1 cellular context compared by ENCODE assay signal in the genomic region with DNA sequence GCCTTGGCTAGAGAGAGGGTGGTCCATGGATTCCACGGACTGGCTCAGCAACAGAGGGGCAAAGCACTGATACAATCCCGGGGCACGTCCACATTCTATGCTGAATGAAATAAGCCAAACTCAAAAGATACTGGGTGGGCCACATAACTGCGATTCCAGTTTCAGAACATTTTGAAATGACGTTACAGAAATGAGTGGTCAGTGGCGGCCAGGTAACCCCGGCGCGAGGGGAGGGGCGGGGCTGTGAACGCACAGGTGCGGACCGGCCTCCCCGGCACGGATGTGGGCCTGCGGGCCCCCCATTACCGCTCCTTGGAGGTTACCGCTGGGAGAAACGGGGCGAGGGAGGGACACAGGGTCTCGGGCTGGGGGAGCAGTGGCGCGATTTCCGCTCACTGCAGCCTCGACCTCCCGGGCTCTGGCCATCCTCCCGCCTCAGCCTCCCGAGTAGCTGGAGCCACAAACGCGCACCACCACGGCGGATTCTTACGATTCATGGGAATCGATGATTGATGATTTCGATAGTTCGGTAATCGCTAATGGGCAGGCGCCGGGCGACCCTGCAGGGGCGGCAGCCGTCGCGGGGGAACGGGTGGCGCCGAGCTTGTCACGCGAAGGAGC.
TF ChIP-seq lines count a peak whose summit lies in the region.

No MANE protein-coding gene starts in this region.

TF ChIP-seq in HepG2, 621 proteins besides CTCF, POLR2A, EP300 and RAD21 (continued from another document and continues in another):
- peak; percentile 27; the same call in 1 of the 2 replicates for TF ChIP-seq GATAD2A (CRISPR knock-in tag; IDR thresholded peaks at IDR 0.05)
- TF ChIP-seq, protein P1, sequence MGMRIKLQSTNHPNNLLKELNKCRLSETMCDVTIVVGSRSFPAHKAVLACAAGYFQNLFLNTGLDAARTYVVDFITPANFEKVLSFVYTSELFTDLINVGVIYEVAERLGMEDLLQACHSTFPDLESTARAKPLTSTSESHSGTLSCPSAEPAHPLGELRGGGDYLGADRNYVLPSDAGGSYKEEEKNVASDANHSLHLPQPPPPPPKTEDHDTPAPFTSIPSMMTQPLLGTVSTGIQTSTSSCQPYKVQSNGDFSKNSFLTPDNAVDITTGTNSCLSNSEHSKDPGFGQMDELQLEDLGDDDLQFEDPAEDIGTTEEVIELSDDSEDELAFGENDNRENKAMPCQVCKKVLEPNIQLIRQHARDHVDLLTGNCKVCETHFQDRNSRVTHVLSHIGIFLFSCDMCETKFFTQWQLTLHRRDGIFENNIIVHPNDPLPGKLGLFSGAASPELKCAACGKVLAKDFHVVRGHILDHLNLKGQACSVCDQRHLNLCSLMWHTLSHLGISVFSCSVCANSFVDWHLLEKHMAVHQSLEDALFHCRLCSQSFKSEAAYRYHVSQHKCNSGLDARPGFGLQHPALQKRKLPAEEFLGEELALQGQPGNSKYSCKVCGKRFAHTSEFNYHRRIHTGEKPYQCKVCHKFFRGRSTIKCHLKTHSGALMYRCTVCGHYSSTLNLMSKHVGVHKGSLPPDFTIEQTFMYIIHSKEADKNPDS (CRISPR knock-in tag; IDR thresholded peaks at IDR 0.05) = 0 out of 2 replicates have a peak, but pooled peaks have one; percentile 5
- TF ChIP-seq, protein P2, sequence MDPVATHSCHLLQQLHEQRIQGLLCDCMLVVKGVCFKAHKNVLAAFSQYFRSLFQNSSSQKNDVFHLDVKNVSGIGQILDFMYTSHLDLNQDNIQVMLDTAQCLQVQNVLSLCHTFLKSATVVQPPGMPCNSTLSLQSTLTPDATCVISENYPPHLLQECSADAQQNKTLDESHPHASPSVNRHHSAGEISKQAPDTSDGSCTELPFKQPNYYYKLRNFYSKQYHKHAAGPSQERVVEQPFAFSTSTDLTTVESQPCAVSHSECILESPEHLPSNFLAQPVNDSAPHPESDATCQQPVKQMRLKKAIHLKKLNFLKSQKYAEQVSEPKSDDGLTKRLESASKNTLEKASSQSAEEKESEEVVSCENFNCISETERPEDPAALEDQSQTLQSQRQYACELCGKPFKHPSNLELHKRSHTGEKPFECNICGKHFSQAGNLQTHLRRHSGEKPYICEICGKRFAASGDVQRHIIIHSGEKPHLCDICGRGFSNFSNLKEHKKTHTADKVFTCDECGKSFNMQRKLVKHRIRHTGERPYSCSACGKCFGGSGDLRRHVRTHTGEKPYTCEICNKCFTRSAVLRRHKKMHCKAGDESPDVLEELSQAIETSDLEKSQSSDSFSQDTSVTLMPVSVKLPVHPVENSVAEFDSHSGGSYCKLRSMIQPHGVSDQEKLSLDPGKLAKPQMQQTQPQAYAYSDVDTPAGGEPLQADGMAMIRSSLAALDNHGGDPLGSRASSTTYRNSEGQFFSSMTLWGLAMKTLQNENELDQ (CRISPR knock-in tag; IDR thresholded peaks at IDR 0.05; ENCODE audit: borderline replicate concordance) = no peak
- no peak for TF ChIP-seq BORCS8-MEF2B (CRISPR knock-in tag; IDR thresholded peaks at IDR 0.05)
- no peak for TF ChIP-seq ARNT (IDR thresholded peaks at IDR 0.05)
- no peak for TF ChIP-seq ZSCAN22 (CRISPR knock-in tag; IDR thresholded peaks at IDR 0.05)
- no peak for TF ChIP-seq ZNF264 (CRISPR knock-in tag; IDR thresholded peaks at IDR 0.05)
- TF ChIP-seq, protein P3, sequence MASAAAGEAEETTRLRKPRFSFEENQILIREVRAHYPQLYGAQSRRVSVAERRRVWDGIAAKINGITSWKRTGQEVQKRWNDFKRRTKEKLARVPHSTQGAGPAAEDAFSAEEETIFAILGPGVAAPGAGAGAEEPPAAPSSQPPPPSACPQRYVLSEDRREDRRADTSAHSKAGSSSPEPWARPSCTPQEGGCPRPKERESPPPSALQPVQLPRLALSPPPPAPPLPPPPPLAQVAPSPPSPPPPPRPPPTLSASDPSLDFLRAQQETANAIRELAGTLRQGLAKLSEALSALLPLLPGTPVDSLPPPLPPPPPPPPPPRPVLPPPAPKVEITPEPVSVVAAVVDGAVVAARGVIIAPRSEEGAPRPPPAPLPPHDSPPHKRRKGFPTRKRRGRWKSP (CRISPR knock-in tag; IDR thresholded peaks at IDR 0.05) = 0 out of 2 replicates have a peak, but pooled peaks have one; percentile 35
- peak; percentile 55; the same call in 1 of the 2 replicates for TF ChIP-seq ZNF841 (CRISPR knock-in tag; IDR thresholded peaks at IDR 0.05; ENCODE audit: borderline replicate concordance)
- TF ChIP-seq ZSCAN29 (CRISPR knock-in tag; conservative IDR thresholded peaks at IDR 0.05) = no peak
- TF ChIP-seq, protein P4, sequence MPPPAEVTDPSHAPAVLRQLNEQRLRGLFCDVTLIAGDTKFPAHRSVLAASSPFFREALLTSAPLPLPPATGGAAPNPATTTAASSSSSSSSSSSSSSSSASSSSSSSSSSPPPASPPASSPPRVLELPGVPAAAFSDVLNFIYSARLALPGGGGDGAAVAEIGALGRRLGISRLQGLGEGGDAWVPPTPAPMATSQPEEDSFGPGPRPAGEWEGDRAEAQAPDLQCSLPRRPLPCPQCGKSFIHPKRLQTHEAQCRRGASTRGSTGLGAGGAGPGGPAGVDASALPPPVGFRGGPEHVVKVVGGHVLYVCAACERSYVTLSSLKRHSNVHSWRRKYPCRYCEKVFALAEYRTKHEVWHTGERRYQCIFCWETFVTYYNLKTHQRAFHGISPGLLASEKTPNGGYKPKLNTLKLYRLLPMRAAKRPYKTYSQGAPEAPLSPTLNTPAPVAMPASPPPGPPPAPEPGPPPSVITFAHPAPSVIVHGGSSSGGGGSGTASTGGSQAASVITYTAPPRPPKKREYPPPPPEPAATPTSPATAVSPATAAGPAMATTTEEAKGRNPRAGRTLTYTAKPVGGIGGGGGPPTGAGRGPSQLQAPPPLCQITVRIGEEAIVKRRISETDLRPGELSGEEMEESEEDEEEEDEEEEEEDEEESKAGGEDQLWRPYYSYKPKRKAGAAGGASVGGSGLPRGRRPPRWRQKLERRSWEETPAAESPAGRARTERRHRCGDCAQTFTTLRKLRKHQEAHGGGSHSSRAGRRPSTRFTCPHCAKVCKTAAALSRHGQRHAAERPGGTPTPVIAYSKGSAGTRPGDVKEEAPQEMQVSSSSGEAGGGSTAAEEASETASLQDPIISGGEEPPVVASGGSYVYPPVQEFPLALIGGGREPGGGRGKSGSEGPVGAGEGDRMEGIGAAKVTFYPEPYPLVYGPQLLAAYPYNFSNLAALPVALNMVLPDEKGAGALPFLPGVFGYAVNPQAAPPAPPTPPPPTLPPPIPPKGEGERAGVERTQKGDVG (CRISPR knock-in tag; IDR thresholded peaks at IDR 0.05; ENCODE audit: borderline replicate concordance) = no peak
- TF ChIP-seq HNF4G (IDR thresholded peaks at IDR 0.05; ENCODE audit: borderline replicate concordance, low read depth, low read length) = no peak
- no peak for TF ChIP-seq HNF4G (CRISPR knock-in tag; IDR thresholded peaks at IDR 0.05; ENCODE audit: borderline replicate concordance, low read depth)
- TF ChIP-seq ZNF746 (CRISPR knock-in tag; IDR thresholded peaks at IDR 0.05) = 0 out of 2 replicates have a peak, but pooled peaks have one; percentile 34
- no peak for TF ChIP-seq FLYWCH1 (CRISPR knock-in tag; IDR thresholded peaks at IDR 0.05)
- no peak for TF ChIP-seq TBL1XR1 (IDR thresholded peaks at IDR 0.05; ENCODE audit: borderline replicate concordance, low read length, partially characterized antibody)
- no peak for TF ChIP-seq LCORL (IDR thresholded peaks at IDR 0.05)
- no peak for TF ChIP-seq LCORL (CRISPR knock-in tag; IDR thresholded peaks at IDR 0.05)
- TF ChIP-seq, protein P5, sequence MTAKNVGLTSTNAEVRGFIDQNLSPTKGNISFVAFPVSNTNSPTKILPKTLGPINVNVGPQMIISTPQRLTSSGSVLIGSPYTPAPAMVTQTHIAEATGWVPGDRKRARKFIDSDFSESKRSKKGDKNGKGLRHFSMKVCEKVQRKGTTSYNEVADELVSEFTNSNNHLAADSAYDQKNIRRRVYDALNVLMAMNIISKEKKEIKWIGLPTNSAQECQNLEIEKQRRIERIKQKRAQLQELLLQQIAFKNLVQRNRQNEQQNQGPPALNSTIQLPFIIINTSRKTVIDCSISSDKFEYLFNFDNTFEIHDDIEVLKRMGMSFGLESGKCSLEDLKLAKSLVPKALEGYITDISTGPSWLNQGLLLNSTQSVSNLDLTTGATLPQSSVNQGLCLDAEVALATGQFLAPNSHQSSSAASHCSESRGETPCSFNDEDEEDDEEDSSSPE (CRISPR knock-in tag; IDR thresholded peaks at IDR 0.05) = no peak
- no peak for TF ChIP-seq ZNF674 (CRISPR knock-in tag; IDR thresholded peaks at IDR 0.05; ENCODE audit: low read depth)
- TF ChIP-seq SKI (IDR thresholded peaks at IDR 0.05; ENCODE audit: partially characterized antibody) = no peak
- no peak for TF ChIP-seq CEBPB (IDR thresholded peaks at IDR 0.05; ENCODE audit: borderline replicate concordance, low read depth, low read length)
- TF ChIP-seq KDM2A (CRISPR knock-in tag; IDR thresholded peaks at IDR 0.05; ENCODE audit: borderline replicate concordance, low read depth) = no peak; the same call in 1 of the 2 replicates
- TF ChIP-seq, protein P6, sequence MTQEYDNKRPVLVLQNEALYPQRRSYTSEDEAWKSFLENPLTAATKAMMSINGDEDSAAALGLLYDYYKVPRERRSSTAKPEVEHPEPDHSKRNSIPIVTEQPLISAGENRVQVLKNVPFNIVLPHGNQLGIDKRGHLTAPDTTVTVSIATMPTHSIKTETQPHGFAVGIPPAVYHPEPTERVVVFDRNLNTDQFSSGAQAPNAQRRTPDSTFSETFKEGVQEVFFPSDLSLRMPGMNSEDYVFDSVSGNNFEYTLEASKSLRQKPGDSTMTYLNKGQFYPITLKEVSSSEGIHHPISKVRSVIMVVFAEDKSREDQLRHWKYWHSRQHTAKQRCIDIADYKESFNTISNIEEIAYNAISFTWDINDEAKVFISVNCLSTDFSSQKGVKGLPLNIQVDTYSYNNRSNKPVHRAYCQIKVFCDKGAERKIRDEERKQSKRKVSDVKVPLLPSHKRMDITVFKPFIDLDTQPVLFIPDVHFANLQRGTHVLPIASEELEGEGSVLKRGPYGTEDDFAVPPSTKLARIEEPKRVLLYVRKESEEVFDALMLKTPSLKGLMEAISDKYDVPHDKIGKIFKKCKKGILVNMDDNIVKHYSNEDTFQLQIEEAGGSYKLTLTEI (CRISPR knock-in tag; conservative IDR thresholded peaks at IDR 0.05) = no peak
- peak; percentile 91; the same call in 1 of the 2 replicates for TF ChIP-seq ZNF329 (CRISPR knock-in tag; IDR thresholded peaks at IDR 0.05; ENCODE audit: low read depth)
- TF ChIP-seq SYNCRIP (IDR thresholded peaks at IDR 0.05; ENCODE audit: insufficient read depth, low read depth, low read length) = no peak
- TF ChIP-seq RCOR2 (CRISPR knock-in tag; IDR thresholded peaks at IDR 0.05) = no peak
- TF ChIP-seq SUZ12 (IDR thresholded peaks at IDR 0.05; ENCODE audit: low read depth, low read length) = no peak
- TF ChIP-seq, protein P7, sequence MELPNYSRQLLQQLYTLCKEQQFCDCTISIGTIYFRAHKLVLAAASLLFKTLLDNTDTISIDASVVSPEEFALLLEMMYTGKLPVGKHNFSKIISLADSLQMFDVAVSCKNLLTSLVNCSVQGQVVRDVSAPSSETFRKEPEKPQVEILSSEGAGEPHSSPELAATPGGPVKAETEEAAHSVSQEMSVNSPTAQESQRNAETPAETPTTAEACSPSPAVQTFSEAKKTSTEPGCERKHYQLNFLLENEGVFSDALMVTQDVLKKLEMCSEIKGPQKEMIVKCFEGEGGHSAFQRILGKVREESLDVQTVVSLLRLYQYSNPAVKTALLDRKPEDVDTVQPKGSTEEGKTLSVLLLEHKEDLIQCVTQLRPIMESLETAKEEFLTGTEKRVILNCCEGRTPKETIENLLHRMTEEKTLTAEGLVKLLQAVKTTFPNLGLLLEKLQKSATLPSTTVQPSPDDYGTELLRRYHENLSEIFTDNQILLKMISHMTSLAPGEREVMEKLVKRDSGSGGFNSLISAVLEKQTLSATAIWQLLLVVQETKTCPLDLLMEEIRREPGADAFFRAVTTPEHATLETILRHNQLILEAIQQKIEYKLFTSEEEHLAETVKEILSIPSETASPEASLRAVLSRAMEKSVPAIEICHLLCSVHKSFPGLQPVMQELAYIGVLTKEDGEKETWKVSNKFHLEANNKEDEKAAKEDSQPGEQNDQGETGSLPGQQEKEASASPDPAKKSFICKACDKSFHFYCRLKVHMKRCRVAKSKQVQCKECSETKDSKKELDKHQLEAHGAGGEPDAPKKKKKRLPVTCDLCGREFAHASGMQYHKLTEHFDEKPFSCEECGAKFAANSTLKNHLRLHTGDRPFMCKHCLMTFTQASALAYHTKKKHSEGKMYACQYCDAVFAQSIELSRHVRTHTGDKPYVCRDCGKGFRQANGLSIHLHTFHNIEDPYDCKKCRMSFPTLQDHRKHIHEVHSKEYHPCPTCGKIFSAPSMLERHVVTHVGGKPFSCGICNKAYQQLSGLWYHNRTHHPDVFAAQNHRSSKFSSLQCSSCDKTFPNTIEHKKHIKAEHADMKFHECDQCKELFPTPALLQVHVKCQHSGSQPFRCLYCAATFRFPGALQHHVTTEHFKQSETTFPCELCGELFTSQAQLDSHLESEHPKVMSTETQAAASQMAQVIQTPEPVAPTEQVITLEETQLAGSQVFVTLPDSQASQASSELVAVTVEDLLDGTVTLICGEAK (IDR thresholded peaks at IDR 0.05) = no peak
- TF ChIP-seq, protein P7 (CRISPR knock-in tag; IDR thresholded peaks at IDR 0.05) = 0 out of 2 replicates have a peak, but pooled peaks have one; percentile 7
- no peak for TF ChIP-seq PCBP2 (optimal IDR thresholded peaks at IDR 0.05; ENCODE audit: low read depth, low read length, poor library complexity, severe bottlenecking)
- no peak for TF ChIP-seq MTF1 (CRISPR knock-in tag; IDR thresholded peaks at IDR 0.05)
- no peak for TF ChIP-seq ZNF792 (CRISPR knock-in tag; IDR thresholded peaks at IDR 0.05)
- TF ChIP-seq SNAI1 (CRISPR knock-in tag; IDR thresholded peaks at IDR 0.05; ENCODE audit: borderline replicate concordance) = no peak
- no peak for TF ChIP-seq ZNF720 (CRISPR knock-in tag; IDR thresholded peaks at IDR 0.05)
- no peak for TF ChIP-seq MTF2 (CRISPR knock-in tag; IDR thresholded peaks at IDR 0.05; ENCODE audit: borderline replicate concordance)
- no peak for TF ChIP-seq ZFYVE20 (CRISPR knock-in tag; IDR thresholded peaks at IDR 0.05; ENCODE audit: borderline replicate concordance, low read depth)
